In genomic region chr2:3517948-3518495, GRCh38 we compare ENCODE assay signal across 1 cellular context.
TF ChIP-seq lines count a peak whose summit lies in the region.

No MANE protein-coding gene starts in this region.

TF ChIP-seq in endothelial cell of umbilical vein, 7 proteins besides CTCF, POLR2A, EP300 and RAD21 (continued from another document):
- TF ChIP-seq GATA2 (IDR thresholded peaks at IDR 0.05; ENCODE audit: insufficient read depth, insufficient read length, low read depth, low read length) (no peak), MYC (IDR thresholded peaks at IDR 0.05; ENCODE audit: low read depth, low read length) (no peak), EZH2 (IDR thresholded peaks at IDR 0.05; ENCODE audit: borderline replicate concordance, low read depth, low read length, severe bottlenecking) (no peak), POLR2AphosphoS5 (IDR thresholded peaks at IDR 0.05; ENCODE audit: insufficient read depth, low read depth, low read length) (no peak)
